In genomic region chr2:215664847-215665525, GRCh38 we compare ENCODE assay signal across 8 cellular contexts.
DNase-seq lines count a peak whose midpoint lies in the region; FAIRE-seq and TF ChIP-seq lines count a peak whose summit lies in the region.

No MANE protein-coding gene starts in this region.

- H3K27me3 ChIP-seq in H7 (ENCODE audit: control insufficient read depth, insufficient read depth, low read length): no peaks in the 10 kb centered on the region

- H3K4me3 ChIP-seq in HFF-Myc (replicated peaks; ENCODE audit: low read depth, low read length) (no peak overlapping the region), H7 (ENCODE audit: insufficient read depth, low read depth, low read length) (no peak overlapping the region)

- peak; percentile 98 for FAIRE-seq in RCC 7860 (lab: Jason Lieb, UNC)

- CTCF ChIA-PET in GM10248 (lab: Yijun Ruan, JAX): no interaction called here

- TF ChIP-seq CTCF in GM10248 (IDR thresholded peaks at IDR 0.05; ENCODE audit: control extremely low read depth, extremely low read depth, low read depth, missing control alignments) (no peak), HFF-Myc (IDR thresholded peaks at IDR 0.05; ENCODE audit: low read depth, low read length, missing control alignments) (no peak)

- no peaks in the 10 kb centered on the region for H3K36me3 ChIP-seq in H7 (replicated peaks; ENCODE audit: control insufficient read depth, insufficient read depth, low read length)

- DNase-seq in GM10248 (ENCODE audit: extremely low spot score): peak; percentile 21
- peak; percentile 76 for DNase-seq in HFF-Myc (ENCODE audit: extremely low read depth, low read depth)
- peak; percentile 86 for DNase-seq in RCC 7860 (ENCODE audit: low spot score)
- peak; percentile 36 for DNase-seq in glomerular endothelial cell (ENCODE audit: extremely low read depth, low read depth, low spot score)
- no peak for DNase-seq in H7
- DNase-seq in NCI-H2081 (lab: John Stamatoyannopoulos, UW): no peak
- no peak for DNase-seq in OCI-M2 (lab: John Stamatoyannopoulos, UW; ENCODE audit: unreplicated experiment)
- DNase-seq in stimulated activated CD4-positive, alpha-beta T cell treated with anti-CD3 and anti-CD28 coated beads, Interleukin-12 subunit alpha, Interleukin-12 subunit beta, amount 100 ng/mL, for 4 hours: no peak

- POLR2A ChIA-PET in GM10248 (lab: Yijun Ruan, JAX): no interaction called here

Comparison
In these comparisons a context has a peak if more than half of its experiments do, and no peak if none do; other contexts are left out.
1. DNase-seq: peak in GM10248 (single experiment), HFF-Myc (single experiment), RCC 7860 (single experiment) and glomerular endothelial cell (single experiment); none in H7 (single experiment), NCI-H2081 (0 of 2), OCI-M2 (single experiment) and stimulated activated CD4-positive, alpha-beta T cell treated with anti-CD3 and anti-CD28 coated beads, Interleukin-12 subunit alpha, Interleukin-12 subunit beta, amount 100 ng/mL, for 4 hours (single experiment).